Comparison of ENCODE assay signal across 8 cellular contexts in the genomic region with DNA sequence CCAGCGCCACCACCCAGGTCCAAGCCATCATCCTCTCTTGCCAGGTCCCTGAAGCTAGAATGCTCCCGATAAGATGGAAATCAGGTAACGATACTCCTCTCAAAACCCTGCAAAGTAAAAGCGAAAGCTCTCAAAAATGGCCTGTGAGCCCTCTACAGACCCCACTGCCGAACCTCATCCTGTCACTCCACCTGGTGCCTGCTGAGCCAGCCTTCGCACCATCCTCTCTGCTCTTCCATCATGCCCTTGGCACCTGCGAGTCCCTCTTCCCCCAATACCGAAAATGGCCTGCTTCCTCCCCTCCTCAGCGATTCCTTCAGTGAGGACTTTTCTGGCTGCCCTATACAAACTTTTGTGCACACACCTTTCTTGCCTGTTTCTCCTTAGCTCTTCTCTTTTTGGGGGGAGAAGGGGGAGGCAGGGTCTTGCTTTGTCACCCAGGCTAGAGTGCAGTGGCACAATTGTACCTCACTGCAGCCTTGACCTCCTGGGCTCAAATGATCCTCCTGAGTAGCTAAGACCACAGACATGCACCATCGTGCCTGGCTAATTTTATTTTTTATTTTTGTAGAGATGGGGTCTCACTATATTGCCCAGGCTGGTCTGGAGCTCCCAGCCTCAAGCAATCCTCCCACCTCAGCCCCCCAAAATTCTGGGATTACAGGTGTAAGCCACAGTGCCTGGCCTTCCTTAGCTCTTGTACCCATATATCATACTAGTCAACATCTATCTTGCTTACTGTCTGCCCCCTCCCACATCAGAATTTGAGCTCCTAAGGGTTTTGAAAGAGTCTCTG. TPM values are rescaled to one million over a fixed set of nuclear protein-coding genes. Genes with fewer than 3 reads are reported as not detected.
DNase-seq lines count a peak whose midpoint lies in the region; ATAC-seq lines count a peak whose summit lies in the region.

No MANE protein-coding gene starts in this region.

- peaks cover 17% of the 10 kb centered on the region for H3K27me3 Mint-ChIP-seq in activated naive CD4-positive, alpha-beta T cell treated with anti-CD3 and anti-CD28 coated beads, Interleukin-2, amount 10 ng/mL, durations not matched to agents 7 days and 5 days

- H3K4me1 ChIP-seq in mucosa of rectum (ENCODE audit: control insufficient read depth in 2 of 2, insufficient read depth in 2 of 2, low read length in 2 of 2) (peaks cover 24 to 32% of the 10 kb centered on the region in 2 donors), urinary bladder (ENCODE audit: insufficient read depth) (peaks cover 2% of the 10 kb centered on the region)

- peak overlapping the region; percentile 97 for H3K27ac Mint-ChIP-seq in activated naive CD4-positive, alpha-beta T cell treated with anti-CD3 and anti-CD28 coated beads, Interleukin-2, amount 10 ng/mL, durations not matched to agents 7 days and 5 days

- no peaks in the 10 kb centered on the region for H3K9me3 Mint-ChIP-seq in activated naive CD4-positive, alpha-beta T cell treated with anti-CD3 and anti-CD28 coated beads, Interleukin-2, amount 10 ng/mL, durations not matched to agents 7 days and 5 days

- H3K9me3 ChIP-seq in mucosa of rectum (ENCODE audit: control insufficient read depth in 2 of 2, low read length in 2 of 2), result no peaks in the 10 kb centered on the region

- peaks cover 30% of the 10 kb centered on the region for H3K36me3 Mint-ChIP-seq in activated naive CD4-positive, alpha-beta T cell treated with anti-CD3 and anti-CD28 coated beads, Interleukin-2, amount 10 ng/mL, durations not matched to agents 7 days and 5 days

- CTCF ChIA-PET in activated naive CD4-positive, alpha-beta T cell treated with anti-CD3 and anti-CD28 coated beads, Interleukin-2, amount 10 ng/mL, durations not matched to agents 7 days and 5 days (lab: Charles Lee), result interaction anchor here (0.9 to 3.1 kb wide), 4 partner anchors 12 to 65 kb away, joined by 3 to 18 read pairs (median 8); no protein-coding TSS in a partner anchor

- WGBS in urinary bladder, result 83% methylated on average over 10 of the region's 10 CpGs

- DNase-seq in stimulated activated CD4-positive, alpha-beta T cell treated with anti-CD3 and anti-CD28 coated beads, Interleukin-2, amount 100 ng/mL, for 4 hours (ENCODE audit: low read depth), result peak; percentile 29
- DNase-seq in stimulated activated CD4-positive, alpha-beta T cell treated with anti-CD3 and anti-CD28 coated beads, Interleukin-1b, Interleukin-23, amount 100 ng/mL, for 48 hours, result no peak
- DNase-seq in activated naive CD4-positive, alpha-beta T cell treated with anti-CD3 and anti-CD28 coated beads, Interleukin-2, amount 10 ng/mL, durations not matched to agents 7 days and 5 days, result peak; percentile 77
- DNase-seq in SHP77 treated with DMSO at 0.1 percent for 48 hours (lab: John Stamatoyannopoulos, UW) (no peak), islet precursor cell (no peak)

- no peak for ATAC-seq in HG03139 (IDR thresholded peaks at IDR 0.05; ENCODE audit: unreplicated experiment)

- H3K4me3 Mint-ChIP-seq in activated naive CD4-positive, alpha-beta T cell treated with anti-CD3 and anti-CD28 coated beads, Interleukin-2, amount 10 ng/mL, durations not matched to agents 7 days and 5 days, result peak overlapping the region; percentile 78

- H3K4me1 Mint-ChIP-seq in activated naive CD4-positive, alpha-beta T cell treated with anti-CD3 and anti-CD28 coated beads, Interleukin-2, amount 10 ng/mL, durations not matched to agents 7 days and 5 days, result peaks cover 82% of the 10 kb centered on the region

- H3K27me3 ChIP-seq in mucosa of rectum (ENCODE audit: control insufficient read depth in 2 of 2, insufficient read depth in 2 of 2, low read length in 2 of 2), result no peaks in the 10 kb centered on the region

- peak overlapping the region in 1 of 2 donors; percentile 14 for H3K9ac ChIP-seq in mucosa of rectum (ENCODE audit: low read depth in 1 of 2, low read length in 2 of 2)

- H3K36me3 ChIP-seq in mucosa of rectum (ENCODE audit: control insufficient read depth in 2 of 2, insufficient read depth in 2 of 2, low read length in 2 of 2) (peaks cover 0 to 1% of the 10 kb centered on the region in 2 donors), urinary bladder (ENCODE audit: insufficient read depth) (no peaks in the 10 kb centered on the region)

- H3K27ac ChIP-seq in mucosa of rectum (ENCODE audit: low read depth in 2 of 2, low read length in 2 of 2), result peak overlapping the region; percentile 25 to 26
- H3K27ac ChIP-seq in urinary bladder (ENCODE audit: low read depth), result peak overlapping the region; percentile 19

- H3K4me3 ChIP-seq in mucosa of rectum (ENCODE audit: low read length in 2 of 2) (peak overlapping the region in 1 of 2 donors; percentile 31), urinary bladder (ENCODE audit: low read depth, low read length) (no peak overlapping the region)

RNA-seq across cellular contexts. Expression of a gene that starts 3.0 kb away (rescaled TPM):
- total RNA-seq in urinary bladder, result 85.0 TPM
- 105 TPM for polyA plus RNA-seq in urinary bladder

Comparison
In these comparisons a context has a peak if more than half of its experiments do, and no peak if none do; other contexts are left out.
1. DNase-seq: peak in stimulated activated CD4-positive, alpha-beta T cell treated with anti-CD3 and anti-CD28 coated beads, Interleukin-2, amount 100 ng/mL, for 4 hours (single experiment) and activated naive CD4-positive, alpha-beta T cell treated with anti-CD3 and anti-CD28 coated beads, Interleukin-2, amount 10 ng/mL, durations not matched to agents 7 days and 5 days (single experiment); none in stimulated activated CD4-positive, alpha-beta T cell treated with anti-CD3 and anti-CD28 coated beads, Interleukin-1b, Interleukin-23, amount 100 ng/mL, for 48 hours (single experiment), SHP77 treated with DMSO at 0.1 percent for 48 hours (single experiment) and islet precursor cell (single experiment).